Comparison of ENCODE assay signal across 1 cellular context in the genomic region with DNA sequence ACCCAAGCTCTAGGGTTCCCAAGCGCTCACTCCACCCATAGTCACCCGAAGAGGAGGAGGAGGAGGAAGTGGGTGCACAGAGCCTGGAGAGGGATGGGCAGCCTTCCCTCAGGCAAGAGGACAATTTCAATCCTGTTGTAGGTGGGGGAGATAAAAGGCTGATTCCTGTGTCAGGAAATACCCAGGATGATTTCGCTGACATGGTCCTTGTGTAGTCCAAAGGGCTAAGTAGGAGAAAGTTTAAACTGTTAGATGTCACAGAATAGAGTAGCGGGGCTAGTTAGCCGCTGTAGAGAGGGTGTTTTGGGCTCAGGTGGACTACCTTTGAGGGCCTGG.
TF ChIP-seq lines count a peak whose summit lies in the region.

No MANE protein-coding gene starts in this region.

TF ChIP-seq in HepG2, 621 proteins besides CTCF, POLR2A, EP300 and RAD21 (continued from another document and continues in another):
- TF ChIP-seq, protein P1, sequence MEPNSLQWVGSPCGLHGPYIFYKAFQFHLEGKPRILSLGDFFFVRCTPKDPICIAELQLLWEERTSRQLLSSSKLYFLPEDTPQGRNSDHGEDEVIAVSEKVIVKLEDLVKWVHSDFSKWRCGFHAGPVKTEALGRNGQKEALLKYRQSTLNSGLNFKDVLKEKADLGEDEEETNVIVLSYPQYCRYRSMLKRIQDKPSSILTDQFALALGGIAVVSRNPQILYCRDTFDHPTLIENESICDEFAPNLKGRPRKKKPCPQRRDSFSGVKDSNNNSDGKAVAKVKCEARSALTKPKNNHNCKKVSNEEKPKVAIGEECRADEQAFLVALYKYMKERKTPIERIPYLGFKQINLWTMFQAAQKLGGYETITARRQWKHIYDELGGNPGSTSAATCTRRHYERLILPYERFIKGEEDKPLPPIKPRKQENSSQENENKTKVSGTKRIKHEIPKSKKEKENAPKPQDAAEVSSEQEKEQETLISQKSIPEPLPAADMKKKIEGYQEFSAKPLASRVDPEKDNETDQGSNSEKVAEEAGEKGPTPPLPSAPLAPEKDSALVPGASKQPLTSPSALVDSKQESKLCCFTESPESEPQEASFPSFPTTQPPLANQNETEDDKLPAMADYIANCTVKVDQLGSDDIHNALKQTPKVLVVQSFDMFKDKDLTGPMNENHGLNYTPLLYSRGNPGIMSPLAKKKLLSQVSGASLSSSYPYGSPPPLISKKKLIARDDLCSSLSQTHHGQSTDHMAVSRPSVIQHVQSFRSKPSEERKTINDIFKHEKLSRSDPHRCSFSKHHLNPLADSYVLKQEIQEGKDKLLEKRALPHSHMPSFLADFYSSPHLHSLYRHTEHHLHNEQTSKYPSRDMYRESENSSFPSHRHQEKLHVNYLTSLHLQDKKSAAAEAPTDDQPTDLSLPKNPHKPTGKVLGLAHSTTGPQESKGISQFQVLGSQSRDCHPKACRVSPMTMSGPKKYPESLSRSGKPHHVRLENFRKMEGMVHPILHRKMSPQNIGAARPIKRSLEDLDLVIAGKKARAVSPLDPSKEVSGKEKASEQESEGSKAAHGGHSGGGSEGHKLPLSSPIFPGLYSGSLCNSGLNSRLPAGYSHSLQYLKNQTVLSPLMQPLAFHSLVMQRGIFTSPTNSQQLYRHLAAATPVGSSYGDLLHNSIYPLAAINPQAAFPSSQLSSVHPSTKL (CRISPR knock-in tag; IDR thresholded peaks at IDR 0.05) = no peak
- TF ChIP-seq, protein P2, sequence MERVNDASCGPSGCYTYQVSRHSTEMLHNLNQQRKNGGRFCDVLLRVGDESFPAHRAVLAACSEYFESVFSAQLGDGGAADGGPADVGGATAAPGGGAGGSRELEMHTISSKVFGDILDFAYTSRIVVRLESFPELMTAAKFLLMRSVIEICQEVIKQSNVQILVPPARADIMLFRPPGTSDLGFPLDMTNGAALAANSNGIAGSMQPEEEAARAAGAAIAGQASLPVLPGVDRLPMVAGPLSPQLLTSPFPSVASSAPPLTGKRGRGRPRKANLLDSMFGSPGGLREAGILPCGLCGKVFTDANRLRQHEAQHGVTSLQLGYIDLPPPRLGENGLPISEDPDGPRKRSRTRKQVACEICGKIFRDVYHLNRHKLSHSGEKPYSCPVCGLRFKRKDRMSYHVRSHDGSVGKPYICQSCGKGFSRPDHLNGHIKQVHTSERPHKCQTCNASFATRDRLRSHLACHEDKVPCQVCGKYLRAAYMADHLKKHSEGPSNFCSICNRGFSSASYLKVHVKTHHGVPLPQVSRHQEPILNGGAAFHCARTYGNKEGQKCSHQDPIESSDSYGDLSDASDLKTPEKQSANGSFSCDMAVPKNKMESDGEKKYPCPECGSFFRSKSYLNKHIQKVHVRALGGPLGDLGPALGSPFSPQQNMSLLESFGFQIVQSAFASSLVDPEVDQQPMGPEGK (CRISPR knock-in tag; IDR thresholded peaks at IDR 0.05) = 0 out of 2 replicates have a peak, but pooled peaks have one; percentile 8
- TF ChIP-seq ARNT (IDR thresholded peaks at IDR 0.05) = no peak
- TF ChIP-seq KLF13 (CRISPR knock-in tag; IDR thresholded peaks at IDR 0.05) = no peak
- TF ChIP-seq KLF16 (CRISPR knock-in tag; IDR thresholded peaks at IDR 0.05) = no peak
- no peak for TF ChIP-seq MYNN (CRISPR knock-in tag; IDR thresholded peaks at IDR 0.05; ENCODE audit: low read depth)
- TF ChIP-seq THAP11 (CRISPR knock-in tag; IDR thresholded peaks at IDR 0.05) = no peak
- peak; percentile 30; the same call in 1 of the 2 replicates for TF ChIP-seq IRF2 (CRISPR knock-in tag; IDR thresholded peaks at IDR 0.05)
- TF ChIP-seq ZNF331 (CRISPR knock-in tag; IDR thresholded peaks at IDR 0.05) = no peak
- TF ChIP-seq ETV5 (CRISPR knock-in tag; IDR thresholded peaks at IDR 0.05; ENCODE audit: borderline replicate concordance) = peak; percentile 62
- TF ChIP-seq, protein P3, sequence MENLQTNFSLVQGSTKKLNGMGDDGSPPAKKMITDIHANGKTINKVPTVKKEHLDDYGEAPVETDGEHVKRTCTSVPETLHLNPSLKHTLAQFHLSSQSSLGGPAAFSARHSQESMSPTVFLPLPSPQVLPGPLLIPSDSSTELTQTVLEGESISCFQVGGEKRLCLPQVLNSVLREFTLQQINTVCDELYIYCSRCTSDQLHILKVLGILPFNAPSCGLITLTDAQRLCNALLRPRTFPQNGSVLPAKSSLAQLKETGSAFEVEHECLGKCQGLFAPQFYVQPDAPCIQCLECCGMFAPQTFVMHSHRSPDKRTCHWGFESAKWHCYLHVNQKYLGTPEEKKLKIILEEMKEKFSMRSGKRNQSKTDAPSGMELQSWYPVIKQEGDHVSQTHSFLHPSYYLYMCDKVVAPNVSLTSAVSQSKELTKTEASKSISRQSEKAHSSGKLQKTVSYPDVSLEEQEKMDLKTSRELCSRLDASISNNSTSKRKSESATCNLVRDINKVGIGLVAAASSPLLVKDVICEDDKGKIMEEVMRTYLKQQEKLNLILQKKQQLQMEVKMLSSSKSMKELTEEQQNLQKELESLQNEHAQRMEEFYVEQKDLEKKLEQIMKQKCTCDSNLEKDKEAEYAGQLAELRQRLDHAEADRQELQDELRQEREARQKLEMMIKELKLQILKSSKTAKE (CRISPR knock-in tag; IDR thresholded peaks at IDR 0.05; ENCODE audit: borderline replicate concordance) = no peak
- TF ChIP-seq SRSF9 (IDR thresholded peaks at IDR 0.05; ENCODE audit: borderline replicate concordance, insufficient read depth, low read depth, low read length, poor library complexity, severe bottlenecking) = no peak
- no peak for TF ChIP-seq ZNF12 (CRISPR knock-in tag; IDR thresholded peaks at IDR 0.05)
- TF ChIP-seq IRX3 (CRISPR knock-in tag; IDR thresholded peaks at IDR 0.05; ENCODE audit: borderline replicate concordance, low read depth) = no peak
- TF ChIP-seq TEAD3 (CRISPR knock-in tag; optimal IDR thresholded peaks at IDR 0.05; ENCODE audit: borderline replicate concordance) = peak; percentile 44
- TF ChIP-seq, protein P4, sequence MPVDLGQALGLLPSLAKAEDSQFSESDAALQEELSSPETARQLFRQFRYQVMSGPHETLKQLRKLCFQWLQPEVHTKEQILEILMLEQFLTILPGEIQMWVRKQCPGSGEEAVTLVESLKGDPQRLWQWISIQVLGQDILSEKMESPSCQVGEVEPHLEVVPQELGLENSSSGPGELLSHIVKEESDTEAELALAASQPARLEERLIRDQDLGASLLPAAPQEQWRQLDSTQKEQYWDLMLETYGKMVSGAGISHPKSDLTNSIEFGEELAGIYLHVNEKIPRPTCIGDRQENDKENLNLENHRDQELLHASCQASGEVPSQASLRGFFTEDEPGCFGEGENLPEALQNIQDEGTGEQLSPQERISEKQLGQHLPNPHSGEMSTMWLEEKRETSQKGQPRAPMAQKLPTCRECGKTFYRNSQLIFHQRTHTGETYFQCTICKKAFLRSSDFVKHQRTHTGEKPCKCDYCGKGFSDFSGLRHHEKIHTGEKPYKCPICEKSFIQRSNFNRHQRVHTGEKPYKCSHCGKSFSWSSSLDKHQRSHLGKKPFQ (CRISPR knock-in tag; IDR thresholded peaks at IDR 0.05; ENCODE audit: insufficient replicate concordance) = no peak
- TF ChIP-seq ZNF781 (CRISPR knock-in tag; IDR thresholded peaks at IDR 0.05; ENCODE audit: borderline replicate concordance, not compliant biosample characterization) = no peak
- TF ChIP-seq TARDBP (CRISPR knock-in tag; IDR thresholded peaks at IDR 0.05) = no peak
- no peak for TF ChIP-seq MEIS1 (CRISPR knock-in tag; IDR thresholded peaks at IDR 0.05; ENCODE audit: borderline replicate concordance)
- no peak for TF ChIP-seq KDM6A (CRISPR knock-in tag; IDR thresholded peaks at IDR 0.05; ENCODE audit: low read depth)
- no peak for TF ChIP-seq GABPB1 (CRISPR knock-in tag; IDR thresholded peaks at IDR 0.05)
- TF ChIP-seq JUN (CRISPR knock-in tag; IDR thresholded peaks at IDR 0.05) = no peak
- TF ChIP-seq CREM (IDR thresholded peaks at IDR 0.05) = no peak
- no peak for TF ChIP-seq CREM (CRISPR knock-in tag; IDR thresholded peaks at IDR 0.05)
- no peak for TF ChIP-seq ZNF20 (CRISPR knock-in tag; IDR thresholded peaks at IDR 0.05)
- TF ChIP-seq, protein P5, sequence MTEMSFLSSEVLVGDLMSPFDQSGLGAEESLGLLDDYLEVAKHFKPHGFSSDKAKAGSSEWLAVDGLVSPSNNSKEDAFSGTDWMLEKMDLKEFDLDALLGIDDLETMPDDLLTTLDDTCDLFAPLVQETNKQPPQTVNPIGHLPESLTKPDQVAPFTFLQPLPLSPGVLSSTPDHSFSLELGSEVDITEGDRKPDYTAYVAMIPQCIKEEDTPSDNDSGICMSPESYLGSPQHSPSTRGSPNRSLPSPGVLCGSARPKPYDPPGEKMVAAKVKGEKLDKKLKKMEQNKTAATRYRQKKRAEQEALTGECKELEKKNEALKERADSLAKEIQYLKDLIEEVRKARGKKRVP (CRISPR knock-in tag; IDR thresholded peaks at IDR 0.05) = no peak
- TF ChIP-seq ELF3 (CRISPR knock-in tag; IDR thresholded peaks at IDR 0.05) = peak; percentile 61
- TF ChIP-seq STAT5B (CRISPR knock-in tag; IDR thresholded peaks at IDR 0.05) = no peak
- no peak for TF ChIP-seq RNF2 (conservative IDR thresholded peaks at IDR 0.05; ENCODE audit: low read depth)
- TF ChIP-seq ZNF629 (CRISPR knock-in tag; conservative IDR thresholded peaks at IDR 0.05) = no peak
- TF ChIP-seq BCL6 (CRISPR knock-in tag; IDR thresholded peaks at IDR 0.05) = no peak
- no peak for TF ChIP-seq SNAPC2 (CRISPR knock-in tag; IDR thresholded peaks at IDR 0.05)
- TF ChIP-seq ZSCAN25 (CRISPR knock-in tag; IDR thresholded peaks at IDR 0.05) = no peak
- TF ChIP-seq ZKSCAN5 (CRISPR knock-in tag; IDR thresholded peaks at IDR 0.05) = no peak
- TF ChIP-seq, protein P6, sequence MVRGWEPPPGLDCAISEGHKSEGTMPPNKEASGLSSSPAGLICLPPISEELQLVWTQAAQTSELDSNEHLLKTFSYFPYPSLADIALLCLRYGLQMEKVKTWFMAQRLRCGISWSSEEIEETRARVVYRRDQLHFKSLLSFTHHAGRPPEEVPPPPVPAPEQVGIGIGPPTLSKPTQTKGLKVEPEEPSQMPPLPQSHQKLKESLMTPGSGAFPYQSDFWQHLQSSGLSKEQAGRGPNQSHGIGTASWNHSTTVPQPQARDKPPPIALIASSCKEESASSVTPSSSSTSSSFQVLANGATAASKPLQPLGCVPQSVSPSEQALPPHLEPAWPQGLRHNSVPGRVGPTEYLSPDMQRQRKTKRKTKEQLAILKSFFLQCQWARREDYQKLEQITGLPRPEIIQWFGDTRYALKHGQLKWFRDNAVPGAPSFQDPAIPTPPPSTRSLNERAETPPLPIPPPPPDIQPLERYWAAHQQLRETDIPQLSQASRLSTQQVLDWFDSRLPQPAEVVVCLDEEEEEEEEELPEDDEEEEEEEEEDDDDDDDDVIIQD (CRISPR knock-in tag; IDR thresholded peaks at IDR 0.05; ENCODE audit: low read depth) = no peak
- TF ChIP-seq, protein P7, sequence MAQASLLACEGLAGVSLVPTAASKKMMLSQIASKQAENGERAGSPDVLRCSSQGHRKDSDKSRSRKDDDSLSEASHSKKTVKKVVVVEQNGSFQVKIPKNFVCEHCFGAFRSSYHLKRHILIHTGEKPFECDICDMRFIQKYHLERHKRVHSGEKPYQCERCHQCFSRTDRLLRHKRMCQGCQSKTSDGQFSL (CRISPR knock-in tag; IDR thresholded peaks at IDR 0.05) = no peak
- TF ChIP-seq RBAK (CRISPR knock-in tag; IDR thresholded peaks at IDR 0.05) = no peak
- TF ChIP-seq BRCA1 (CRISPR knock-in tag; IDR thresholded peaks at IDR 0.05) = no peak
- TF ChIP-seq TAF1 (CRISPR knock-in tag; IDR thresholded peaks at IDR 0.05) = no peak
- TF ChIP-seq MXD4 (CRISPR knock-in tag; IDR thresholded peaks at IDR 0.05) = no peak
- no peak for TF ChIP-seq ADNP (CRISPR knock-in tag; IDR thresholded peaks at IDR 0.05)
- no peak for TF ChIP-seq ZSCAN29 (CRISPR knock-in tag; conservative IDR thresholded peaks at IDR 0.05)
- peak; percentile 58 for TF ChIP-seq SAP130 (CRISPR knock-in tag; IDR thresholded peaks at IDR 0.05; ENCODE audit: low read depth)
- TF ChIP-seq, protein P8, sequence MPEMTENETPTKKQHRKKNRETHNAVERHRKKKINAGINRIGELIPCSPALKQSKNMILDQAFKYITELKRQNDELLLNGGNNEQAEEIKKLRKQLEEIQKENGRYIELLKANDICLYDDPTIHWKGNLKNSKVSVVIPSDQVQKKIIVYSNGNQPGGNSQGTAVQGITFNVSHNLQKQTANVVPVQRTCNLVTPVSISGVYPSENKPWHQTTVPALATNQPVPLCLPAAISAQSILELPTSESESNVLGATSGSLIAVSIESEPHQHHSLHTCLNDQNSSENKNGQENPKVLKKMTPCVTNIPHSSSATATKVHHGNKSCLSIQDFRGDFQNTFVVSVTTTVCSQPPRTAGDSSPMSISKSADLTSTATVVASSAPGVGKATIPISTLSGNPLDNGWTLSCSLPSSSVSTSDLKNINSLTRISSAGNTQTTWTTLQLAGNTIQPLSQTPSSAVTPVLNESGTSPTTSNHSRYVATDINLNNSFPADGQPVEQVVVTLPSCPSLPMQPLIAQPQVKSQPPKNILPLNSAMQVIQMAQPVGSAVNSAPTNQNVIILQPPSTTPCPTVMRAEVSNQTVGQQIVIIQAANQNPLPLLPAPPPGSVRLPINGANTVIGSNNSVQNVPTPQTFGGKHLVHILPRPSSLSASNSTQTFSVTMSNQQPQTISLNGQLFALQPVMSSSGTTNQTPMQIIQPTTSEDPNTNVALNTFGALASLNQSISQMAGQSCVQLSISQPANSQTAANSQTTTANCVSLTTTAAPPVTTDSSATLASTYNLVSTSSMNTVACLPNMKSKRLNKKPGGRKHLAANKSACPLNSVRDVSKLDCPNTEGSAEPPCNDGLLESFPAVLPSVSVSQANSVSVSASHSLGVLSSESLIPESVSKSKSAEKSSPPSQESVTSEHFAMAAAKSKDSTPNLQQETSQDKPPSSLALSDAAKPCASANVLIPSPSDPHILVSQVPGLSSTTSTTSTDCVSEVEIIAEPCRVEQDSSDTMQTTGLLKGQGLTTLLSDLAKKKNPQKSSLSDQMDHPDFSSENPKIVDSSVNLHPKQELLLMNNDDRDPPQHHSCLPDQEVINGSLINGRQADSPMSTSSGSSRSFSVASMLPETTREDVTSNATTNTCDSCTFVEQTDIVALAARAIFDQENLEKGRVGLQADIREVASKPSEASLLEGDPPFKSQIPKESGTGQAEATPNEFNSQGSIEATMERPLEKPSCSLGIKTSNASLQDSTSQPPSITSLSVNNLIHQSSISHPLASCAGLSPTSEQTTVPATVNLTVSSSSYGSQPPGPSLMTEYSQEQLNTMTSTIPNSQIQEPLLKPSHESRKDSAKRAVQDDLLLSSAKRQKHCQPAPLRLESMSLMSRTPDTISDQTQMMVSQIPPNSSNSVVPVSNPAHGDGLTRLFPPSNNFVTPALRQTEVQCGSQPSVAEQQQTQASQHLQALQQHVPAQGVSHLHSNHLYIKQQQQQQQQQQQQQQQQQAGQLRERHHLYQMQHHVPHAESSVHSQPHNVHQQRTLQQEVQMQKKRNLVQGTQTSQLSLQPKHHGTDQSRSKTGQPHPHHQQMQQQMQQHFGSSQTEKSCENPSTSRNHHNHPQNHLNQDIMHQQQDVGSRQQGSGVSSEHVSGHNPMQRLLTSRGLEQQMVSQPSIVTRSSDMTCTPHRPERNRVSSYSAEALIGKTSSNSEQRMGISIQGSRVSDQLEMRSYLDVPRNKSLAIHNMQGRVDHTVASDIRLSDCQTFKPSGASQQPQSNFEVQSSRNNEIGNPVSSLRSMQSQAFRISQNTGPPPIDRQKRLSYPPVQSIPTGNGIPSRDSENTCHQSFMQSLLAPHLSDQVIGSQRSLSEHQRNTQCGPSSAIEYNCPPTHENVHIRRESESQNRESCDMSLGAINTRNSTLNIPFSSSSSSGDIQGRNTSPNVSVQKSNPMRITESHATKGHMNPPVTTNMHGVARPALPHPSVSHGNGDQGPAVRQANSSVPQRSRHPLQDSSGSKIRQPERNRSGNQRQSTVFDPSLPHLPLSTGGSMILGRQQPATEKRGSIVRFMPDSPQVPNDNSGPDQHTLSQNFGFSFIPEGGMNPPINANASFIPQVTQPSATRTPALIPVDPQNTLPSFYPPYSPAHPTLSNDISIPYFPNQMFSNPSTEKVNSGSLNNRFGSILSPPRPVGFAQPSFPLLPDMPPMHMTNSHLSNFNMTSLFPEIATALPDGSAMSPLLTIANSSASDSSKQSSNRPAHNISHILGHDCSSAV (CRISPR knock-in tag; IDR thresholded peaks at IDR 0.05; ENCODE audit: borderline replicate concordance) = no peak
